ENCODE assay signal across 1 cellular context in genomic region chr16:27795992-27796614, GRCh38.
TF ChIP-seq lines count a peak whose summit lies in the region.

No MANE protein-coding gene starts in this region.

TF ChIP-seq in HepG2, 621 proteins besides CTCF, POLR2A, EP300 and RAD21 (continued from another document and continues in another):
- TF ChIP-seq, protein P1, sequence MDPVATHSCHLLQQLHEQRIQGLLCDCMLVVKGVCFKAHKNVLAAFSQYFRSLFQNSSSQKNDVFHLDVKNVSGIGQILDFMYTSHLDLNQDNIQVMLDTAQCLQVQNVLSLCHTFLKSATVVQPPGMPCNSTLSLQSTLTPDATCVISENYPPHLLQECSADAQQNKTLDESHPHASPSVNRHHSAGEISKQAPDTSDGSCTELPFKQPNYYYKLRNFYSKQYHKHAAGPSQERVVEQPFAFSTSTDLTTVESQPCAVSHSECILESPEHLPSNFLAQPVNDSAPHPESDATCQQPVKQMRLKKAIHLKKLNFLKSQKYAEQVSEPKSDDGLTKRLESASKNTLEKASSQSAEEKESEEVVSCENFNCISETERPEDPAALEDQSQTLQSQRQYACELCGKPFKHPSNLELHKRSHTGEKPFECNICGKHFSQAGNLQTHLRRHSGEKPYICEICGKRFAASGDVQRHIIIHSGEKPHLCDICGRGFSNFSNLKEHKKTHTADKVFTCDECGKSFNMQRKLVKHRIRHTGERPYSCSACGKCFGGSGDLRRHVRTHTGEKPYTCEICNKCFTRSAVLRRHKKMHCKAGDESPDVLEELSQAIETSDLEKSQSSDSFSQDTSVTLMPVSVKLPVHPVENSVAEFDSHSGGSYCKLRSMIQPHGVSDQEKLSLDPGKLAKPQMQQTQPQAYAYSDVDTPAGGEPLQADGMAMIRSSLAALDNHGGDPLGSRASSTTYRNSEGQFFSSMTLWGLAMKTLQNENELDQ (CRISPR knock-in tag; IDR thresholded peaks at IDR 0.05; ENCODE audit: borderline replicate concordance): peak; percentile 87; the same call in 1 of the 2 replicates
- peak; percentile 41; the same call in 1 of the 2 replicates for TF ChIP-seq ZFP37 (CRISPR knock-in tag; IDR thresholded peaks at IDR 0.05; ENCODE audit: borderline replicate concordance)
- TF ChIP-seq ZNF124 (CRISPR knock-in tag; IDR thresholded peaks at IDR 0.05): peak; percentile 86
- TF ChIP-seq ZNF17 (CRISPR knock-in tag; IDR thresholded peaks at IDR 0.05): 0 out of 2 replicates have a peak, but pooled peaks have one; percentile 53
- peak; percentile 55 for TF ChIP-seq ZNF7 (CRISPR knock-in tag; IDR thresholded peaks at IDR 0.05)
- TF ChIP-seq ZNF781 (CRISPR knock-in tag; IDR thresholded peaks at IDR 0.05; ENCODE audit: borderline replicate concordance, not compliant biosample characterization): peak; percentile 81
- 0 out of 2 replicates have a peak, but pooled peaks have one; percentile 66 for TF ChIP-seq ZNF235 (CRISPR knock-in tag; IDR thresholded peaks at IDR 0.05; ENCODE audit: borderline replicate concordance)
- TF ChIP-seq ZNF441 (CRISPR knock-in tag; IDR thresholded peaks at IDR 0.05; ENCODE audit: borderline replicate concordance): peak; percentile 73; the same call in 1 of the 2 replicates
- 0 out of 2 replicates have a peak, but pooled peaks have one; percentile 58 for TF ChIP-seq STAT5B (CRISPR knock-in tag; IDR thresholded peaks at IDR 0.05)
- TF ChIP-seq LCORL (IDR thresholded peaks at IDR 0.05): no peak
- TF ChIP-seq LCORL (CRISPR knock-in tag; IDR thresholded peaks at IDR 0.05): no peak
- TF ChIP-seq BATF2 (CRISPR knock-in tag; IDR thresholded peaks at IDR 0.05): peak; percentile 46; the same call in 1 of the 2 replicates
- peak; percentile 68; the same call in 1 of the 2 replicates for TF ChIP-seq CAMTA2 (CRISPR knock-in tag; IDR thresholded peaks at IDR 0.05; ENCODE audit: borderline replicate concordance)
- TF ChIP-seq GMEB1 (CRISPR knock-in tag; IDR thresholded peaks at IDR 0.05; ENCODE audit: borderline replicate concordance): no peak
- TF ChIP-seq ZNF891 (CRISPR knock-in tag; IDR thresholded peaks at IDR 0.05): peak; percentile 73; the same call in 1 of the 2 replicates
- TF ChIP-seq TERF1 (CRISPR knock-in tag; IDR thresholded peaks at IDR 0.05): peak; percentile 65; the same call in 1 of the 2 replicates
- TF ChIP-seq ZNF761 (CRISPR knock-in tag; conservative IDR thresholded peaks at IDR 0.05): 0 out of 2 replicates have a peak, but pooled peaks have one; percentile 45
- TF ChIP-seq MIXL1 (CRISPR knock-in tag; IDR thresholded peaks at IDR 0.05): peak; percentile 81
- no peak for TF ChIP-seq KAT8 (CRISPR knock-in tag; IDR thresholded peaks at IDR 0.05)
- TF ChIP-seq SMAD3 (CRISPR knock-in tag; IDR thresholded peaks at IDR 0.05): peak; percentile 77; the same call in 1 of the 2 replicates
- peak; percentile 96 for TF ChIP-seq ZSCAN9 (CRISPR knock-in tag; IDR thresholded peaks at IDR 0.05; ENCODE audit: borderline replicate concordance)
- peak; percentile 66; the same call in 1 of the 2 replicates for TF ChIP-seq HDAC2 (CRISPR knock-in tag; IDR thresholded peaks at IDR 0.05)
- peak; percentile 98 for TF ChIP-seq WIZ (CRISPR knock-in tag; IDR thresholded peaks at IDR 0.05)
- TF ChIP-seq ZNF883 (CRISPR knock-in tag; IDR thresholded peaks at IDR 0.05; ENCODE audit: not compliant biosample characterization): peak; percentile 56
- 0 out of 2 replicates have a peak, but pooled peaks have one; percentile 21 for TF ChIP-seq ARID5B (CRISPR knock-in tag; IDR thresholded peaks at IDR 0.05)
- peak; percentile 45; the same call in 1 of the 2 replicates for TF ChIP-seq IRF2 (CRISPR knock-in tag; IDR thresholded peaks at IDR 0.05)
- TF ChIP-seq RARA (CRISPR knock-in tag; IDR thresholded peaks at IDR 0.05): peak; percentile 55
- peak; percentile 75; the same call in 1 of the 2 replicates for TF ChIP-seq SRY (CRISPR knock-in tag; IDR thresholded peaks at IDR 0.05)
- TF ChIP-seq, protein P2, sequence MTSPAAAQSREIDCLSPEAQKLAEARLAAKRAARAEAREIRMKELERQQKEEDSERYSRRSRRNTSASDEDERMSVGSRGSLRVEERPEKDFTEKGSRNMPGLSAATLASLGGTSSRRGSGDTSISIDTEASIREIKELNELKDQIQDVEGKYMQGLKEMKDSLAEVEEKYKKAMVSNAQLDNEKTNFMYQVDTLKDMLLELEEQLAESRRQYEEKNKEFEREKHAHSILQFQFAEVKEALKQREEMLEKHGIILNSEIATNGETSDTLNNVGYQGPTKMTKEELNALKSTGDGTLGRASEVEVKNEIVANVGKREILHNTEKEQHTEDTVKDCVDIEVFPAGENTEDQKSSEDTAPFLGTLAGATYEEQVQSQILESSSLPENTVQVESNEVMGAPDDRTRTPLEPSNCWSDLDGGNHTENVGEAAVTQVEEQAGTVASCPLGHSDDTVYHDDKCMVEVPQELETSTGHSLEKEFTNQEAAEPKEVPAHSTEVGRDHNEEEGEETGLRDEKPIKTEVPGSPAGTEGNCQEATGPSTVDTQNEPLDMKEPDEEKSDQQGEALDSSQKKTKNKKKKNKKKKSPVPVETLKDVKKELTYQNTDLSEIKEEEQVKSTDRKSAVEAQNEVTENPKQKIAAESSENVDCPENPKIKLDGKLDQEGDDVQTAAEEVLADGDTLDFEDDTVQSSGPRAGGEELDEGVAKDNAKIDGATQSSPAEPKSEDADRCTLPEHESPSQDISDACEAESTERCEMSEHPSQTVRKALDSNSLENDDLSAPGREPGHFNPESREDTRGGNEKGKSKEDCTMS (CRISPR knock-in tag; conservative IDR thresholded peaks at IDR 0.05): 0 out of 2 replicates have a peak, but pooled peaks have one; percentile 53
- peak; percentile 64; the same call in 1 of the 2 replicates for TF ChIP-seq ARHGAP35 (CRISPR knock-in tag; IDR thresholded peaks at IDR 0.05; ENCODE audit: borderline replicate concordance)
- TF ChIP-seq ZNF558 (CRISPR knock-in tag; IDR thresholded peaks at IDR 0.05; ENCODE audit: borderline replicate concordance): peak; percentile 69; the same call in 1 of the 2 replicates
- peak; percentile 72; the same call in 1 of the 2 replicates for TF ChIP-seq ZNF607 (CRISPR knock-in tag; IDR thresholded peaks at IDR 0.05; ENCODE audit: borderline replicate concordance)
- TF ChIP-seq ZIK1 (CRISPR knock-in tag; IDR thresholded peaks at IDR 0.05; ENCODE audit: borderline replicate concordance, low read depth): peak; percentile 37; the same call in 1 of the 2 replicates
- TF ChIP-seq ZNF841 (CRISPR knock-in tag; IDR thresholded peaks at IDR 0.05; ENCODE audit: borderline replicate concordance): peak; percentile 40; the same call in 1 of the 2 replicates
- TF ChIP-seq TGIF2 (CRISPR knock-in tag; IDR thresholded peaks at IDR 0.05): peak; percentile 79
- TF ChIP-seq ZNF780A (CRISPR knock-in tag; IDR thresholded peaks at IDR 0.05): peak; percentile 80; the same call in 1 of the 2 replicates
- TF ChIP-seq KLF11 (CRISPR knock-in tag; IDR thresholded peaks at IDR 0.05): peak; percentile 89
- TF ChIP-seq ARID3A (IDR thresholded peaks at IDR 0.05; ENCODE audit: low read depth, low read length): no peak
- peak; percentile 39; the same call in 1 of the 2 replicates for TF ChIP-seq SAP130 (CRISPR knock-in tag; IDR thresholded peaks at IDR 0.05; ENCODE audit: low read depth)
- 0 out of 2 replicates have a peak, but pooled peaks have one; percentile 63 for TF ChIP-seq NFKBIZ (CRISPR knock-in tag; IDR thresholded peaks at IDR 0.05)
- no peak for TF ChIP-seq CC2D1A (CRISPR knock-in tag; IDR thresholded peaks at IDR 0.05)
- 0 out of 2 replicates have a peak, but pooled peaks have one; percentile 8 for TF ChIP-seq FOXA3 (CRISPR knock-in tag; IDR thresholded peaks at IDR 0.05)
- TF ChIP-seq RFXANK (CRISPR knock-in tag; IDR thresholded peaks at IDR 0.05): peak; percentile 71; the same call in 1 of the 2 replicates
- TF ChIP-seq, protein P3, sequence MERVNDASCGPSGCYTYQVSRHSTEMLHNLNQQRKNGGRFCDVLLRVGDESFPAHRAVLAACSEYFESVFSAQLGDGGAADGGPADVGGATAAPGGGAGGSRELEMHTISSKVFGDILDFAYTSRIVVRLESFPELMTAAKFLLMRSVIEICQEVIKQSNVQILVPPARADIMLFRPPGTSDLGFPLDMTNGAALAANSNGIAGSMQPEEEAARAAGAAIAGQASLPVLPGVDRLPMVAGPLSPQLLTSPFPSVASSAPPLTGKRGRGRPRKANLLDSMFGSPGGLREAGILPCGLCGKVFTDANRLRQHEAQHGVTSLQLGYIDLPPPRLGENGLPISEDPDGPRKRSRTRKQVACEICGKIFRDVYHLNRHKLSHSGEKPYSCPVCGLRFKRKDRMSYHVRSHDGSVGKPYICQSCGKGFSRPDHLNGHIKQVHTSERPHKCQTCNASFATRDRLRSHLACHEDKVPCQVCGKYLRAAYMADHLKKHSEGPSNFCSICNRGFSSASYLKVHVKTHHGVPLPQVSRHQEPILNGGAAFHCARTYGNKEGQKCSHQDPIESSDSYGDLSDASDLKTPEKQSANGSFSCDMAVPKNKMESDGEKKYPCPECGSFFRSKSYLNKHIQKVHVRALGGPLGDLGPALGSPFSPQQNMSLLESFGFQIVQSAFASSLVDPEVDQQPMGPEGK (CRISPR knock-in tag; IDR thresholded peaks at IDR 0.05): 0 out of 2 replicates have a peak, but pooled peaks have one; percentile 15
- TF ChIP-seq ZNF644 (CRISPR knock-in tag; IDR thresholded peaks at IDR 0.05; ENCODE audit: low read depth): peak; percentile 52
- peak; percentile 94; the same call in 1 of the 2 replicates for TF ChIP-seq ZNF557 (CRISPR knock-in tag; IDR thresholded peaks at IDR 0.05)
